8 cellular contexts compared by ENCODE assay signal in genomic region chr7:22083711-22084289, GRCh38.
DNase-seq lines count a peak whose midpoint lies in the region; TF ChIP-seq lines count a peak whose summit lies in the region.

No MANE protein-coding gene starts in this region.

- no peak for TF ChIP-seq EP300 in ovary (IDR thresholded peaks at IDR 0.05)

- WGBS in esophagus, 2 donors = 25 to 32% methylated on average over 10 of the region's 10 CpGs
- 19 to 25% (median 23%) methylated on average over 10 of the region's 10 CpGs for WGBS in ovary, 3 donors

- DNase-seq in RKO (ENCODE audit: low spot score) (peak; percentile 51), ovary (peak in 3 of 5 donors; percentile 26 to 28 (median 26)), NCI-H187 (lab: John Stamatoyannopoulos, UW) (no peak), DMS153 treated with DMSO at 0.1 percent for 48 hours (lab: John Stamatoyannopoulos, UW; ENCODE audit: unreplicated experiment) (no peak), NCI-H128 (lab: John Stamatoyannopoulos, UW; ENCODE audit: unreplicated experiment) (no peak), NCI-H446 treated with DMSO at 0.1 percent for 48 hours (lab: John Stamatoyannopoulos, UW) (no peak)

- H3K27ac ChIP-seq in esophagus (ENCODE audit: low read depth in 2 of 2, low read length in 1 of 2) (peak overlapping the region; percentile 64 to 85), ovary (no peak overlapping the region)

- H3K4me3 ChIP-seq in GM12875 (ENCODE audit: low read depth, low read length) (peak overlapping the region; percentile 63), esophagus (ENCODE audit: low read depth in 1 of 2, low read length in 2 of 2) (peak overlapping the region; percentile 45 to 59), ovary (peak overlapping the region; percentile 75)

- H3K27me3 ChIP-seq in esophagus (ENCODE audit: control insufficient read depth in 1 of 2, insufficient read depth in 2 of 2, low read length in 2 of 2) = peaks cover 0 to 3% of the 10 kb centered on the region in 2 donors
- H3K27me3 ChIP-seq in ovary = no peaks in the 10 kb centered on the region

- TF ChIP-seq POLR2A in ovary (IDR thresholded peaks at IDR 0.05) = no peak

- intact Hi-C loops in ovary (cut with DNase I) = no loop called here

- H3K9me3 ChIP-seq in esophagus (ENCODE audit: control insufficient read depth in 2 of 2, insufficient read depth in 1 of 2, low read depth in 1 of 2, low read length in 1 of 2) (no peaks in the 10 kb centered on the region), ovary (peaks cover 0 to 3% of the 10 kb centered on the region in 2 donors)

- no peaks in the 10 kb centered on the region for H3K4me1 ChIP-seq in esophagus (ENCODE audit: control insufficient read depth in 2 of 2, insufficient read depth in 2 of 2, low read length in 1 of 2)
- H3K4me1 ChIP-seq in ovary (ENCODE audit: insufficient read depth) = no peaks in the 10 kb centered on the region

- H3K36me3 ChIP-seq in esophagus (ENCODE audit: control insufficient read depth in 2 of 2, insufficient read depth in 2 of 2, low read length in 1 of 2) (no peaks in the 10 kb centered on the region), ovary (no peaks in the 10 kb centered on the region)

- no peak for TF ChIP-seq CTCF in GM12875 (IDR thresholded peaks at IDR 0.05; ENCODE audit: borderline replicate concordance, insufficient read depth, low read depth, low read length)
- no peak for TF ChIP-seq CTCF in ovary (IDR thresholded peaks at IDR 0.05)

Comparison
In these comparisons a context has a peak if more than half of its experiments do, and no peak if none do; other contexts are left out.
1. DNase-seq: peak in RKO (single experiment) and ovary (3 of 5); none in NCI-H187 (0 of 2), DMS153 treated with DMSO at 0.1 percent for 48 hours (single experiment), NCI-H128 (single experiment) and NCI-H446 treated with DMSO at 0.1 percent for 48 hours (single experiment).
2. H3K27ac ChIP-seq: peak in esophagus (2 of 2); none in ovary (0 of 2).
3. Peak in every context shown above with its lines, with median percentiles within 50 percentile points of each other: H3K4me3 ChIP-seq.